ENCODE assay signal across 11 cellular contexts in the genomic region with DNA sequence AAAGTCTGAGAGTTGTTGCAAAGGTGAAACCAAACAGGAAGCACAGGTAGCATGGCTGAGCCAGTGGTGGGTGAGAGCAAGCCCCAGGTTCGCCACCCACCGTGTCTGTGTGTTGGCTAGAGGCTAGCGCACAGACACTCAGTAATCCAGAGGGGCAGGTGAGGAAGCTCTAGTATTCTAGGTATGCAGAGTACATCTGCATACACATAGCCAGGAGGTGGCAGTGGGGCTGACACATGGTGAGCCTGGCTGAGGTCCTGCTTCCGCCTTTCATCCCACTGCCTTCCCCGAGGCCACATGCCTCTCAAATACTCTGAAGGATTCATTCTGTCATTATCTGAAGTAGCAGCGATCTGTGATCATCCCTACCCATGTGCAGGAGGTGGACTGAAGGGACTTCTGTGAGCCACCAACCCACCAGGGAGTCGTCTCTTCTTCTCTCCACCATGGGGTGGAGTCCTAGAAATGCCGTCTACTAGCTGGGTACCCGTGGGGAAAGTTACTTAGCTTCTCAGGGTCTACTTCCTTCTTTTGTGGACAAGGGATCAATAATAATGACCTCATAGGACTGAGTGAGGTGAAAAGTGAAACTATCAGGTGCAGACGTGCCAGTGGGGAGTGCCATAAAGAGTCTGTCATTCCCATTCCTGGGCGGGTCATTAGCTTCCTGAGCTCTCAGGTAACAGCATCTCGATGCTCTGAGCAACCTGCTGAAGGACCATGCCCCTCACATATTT. TPM values are rescaled to one million over a fixed set of nuclear protein-coding genes. Genes with fewer than 3 reads are reported as not detected.
DNase-seq lines count a peak whose midpoint lies in the region; ATAC-seq, FAIRE-seq and TF ChIP-seq lines count a peak whose summit lies in the region.
"Had no signal": no experiment of that assay in that cellular context is flagged by ENCODE, and none has a peak within 500 bp of the region (broad histone marks: within the 10 kb centered on the region; RNA-seq: fewer than 3 reads in every experiment).

No MANE protein-coding gene starts in this region.

- ATAC-seq in stimulated activated naive CD8-positive, alpha-beta T cell treated with anti-CD3 and anti-CD28 coated beads, Interleukin-15, Interleukin-2, amounts not matched to agents 100 U/mL and 50 U/mL, for 24 hours = peak; percentile 2
- no peak for ATAC-seq in stimulated activated naive CD8-positive, alpha-beta T cell treated with anti-CD3 and anti-CD28 coated beads, Interleukin-15, amount 100 ng/mL, for 72 hours
- ATAC-seq in HG03066 (IDR thresholded peaks at IDR 0.05; ENCODE audit: low read depth, unreplicated experiment) = peak; percentile 72
- peak; percentile 99 for ATAC-seq in WTC11
- no peak for ATAC-seq in esophagus mucosa

- DNase-seq in stimulated activated naive CD8-positive, alpha-beta T cell treated with anti-CD3 and anti-CD28 coated beads, Interleukin-15, Interleukin-2, amounts not matched to agents 100 U/mL and 50 U/mL, for 24 hours = no peak
- DNase-seq in stimulated activated naive CD8-positive, alpha-beta T cell treated with anti-CD3 and anti-CD28 coated beads, Interleukin-15, amount 100 ng/mL, for 72 hours = no peak
- DNase-seq in WTC11 (ENCODE audit: low spot score) (peak; percentile 63), D721Med (ENCODE audit: insufficient read length, low spot score) (no peak), erythroblast (lab: John Stamatoyannopoulos, UW) (no peak), inferior parietal cortex (ENCODE audit: extremely low spot score) (no peak)
- DNase-seq: DND-41 had no signal

- no peak for TF ChIP-seq POLR2A in erythroblast (IDR thresholded peaks at IDR 0.05; ENCODE audit: low read length)

- POLR2A ChIA-PET in WTC11 (lab: Charles Lee) = interaction anchor here (0.6 to 1.2 kb wide), 3 partner anchors 89 to 226 kb away, joined by 3 to 5 read pairs (median 3); no protein-coding TSS in a partner anchor

- H3K9me3 Mint-ChIP-seq in stimulated activated naive CD8-positive, alpha-beta T cell treated with anti-CD3 and anti-CD28 coated beads, Interleukin-15, amount 100 ng/mL, for 72 hours = no peaks in the 10 kb centered on the region
- no peaks in the 10 kb centered on the region for H3K9me3 Mint-ChIP-seq in WTC11
- H3K9me3 Mint-ChIP-seq: dendritic cell treated with granulocyte-macrophage colony-stimulating factor and Interleukin-4, amounts not matched to agents 40 ng/mL and 50 ng/mL, for 4 days had no signal

- no peaks in the 10 kb centered on the region for H3K27me3 Mint-ChIP-seq in stimulated activated naive CD8-positive, alpha-beta T cell treated with anti-CD3 and anti-CD28 coated beads, Interleukin-15, amount 100 ng/mL, for 72 hours
- no peaks in the 10 kb centered on the region for H3K27me3 Mint-ChIP-seq in WTC11 (ENCODE audit: low read depth)
- H3K27me3 Mint-ChIP-seq: dendritic cell treated with granulocyte-macrophage colony-stimulating factor and Interleukin-4, amounts not matched to agents 40 ng/mL and 50 ng/mL, for 4 days had no signal

- TF ChIP-seq CTCF in WTC11 (IDR thresholded peaks at IDR 0.05) (no peak), D721Med (IDR thresholded peaks at IDR 0.05; ENCODE audit: insufficient read depth, missing control alignments) (no peak)

- no peak overlapping the region for H3K4me3 Mint-ChIP-seq in stimulated activated naive CD8-positive, alpha-beta T cell treated with anti-CD3 and anti-CD28 coated beads, Interleukin-15, amount 100 ng/mL, for 72 hours
- H3K4me3 Mint-ChIP-seq in WTC11 = no peak overlapping the region
- H3K4me3 Mint-ChIP-seq: dendritic cell treated with granulocyte-macrophage colony-stimulating factor and Interleukin-4, amounts not matched to agents 40 ng/mL and 50 ng/mL, for 4 days had no signal

- H3K4me1 Mint-ChIP-seq in stimulated activated naive CD8-positive, alpha-beta T cell treated with anti-CD3 and anti-CD28 coated beads, Interleukin-15, amount 100 ng/mL, for 72 hours = peaks cover 46% of the 10 kb centered on the region
- H3K4me1 Mint-ChIP-seq in WTC11 = peaks cover 21% of the 10 kb centered on the region

- no peak for FAIRE-seq in D721Med (lab: Jason Lieb, UNC)

- no peaks in the 10 kb centered on the region; the same call in 1 of the 2 replicates for H3K36me3 Mint-ChIP-seq in WTC11

- H3K27ac Mint-ChIP-seq in stimulated activated naive CD8-positive, alpha-beta T cell treated with anti-CD3 and anti-CD28 coated beads, Interleukin-15, amount 100 ng/mL, for 72 hours = no peak overlapping the region
- peak overlapping the region; percentile 69; the same call in 1 of the 2 replicates for H3K27ac Mint-ChIP-seq in WTC11
- H3K27ac Mint-ChIP-seq: dendritic cell treated with granulocyte-macrophage colony-stimulating factor and Interleukin-4, amounts not matched to agents 40 ng/mL and 50 ng/mL, for 4 days had no signal

- CTCF ChIA-PET in WTC11 (lab: Charles Lee) = interaction anchor here (0.7 to 3.6 kb wide), 11 partner anchors 7 to 182 kb away, joined by 3 to 28 read pairs (median 7); a partner anchor contains a TSS

TF ChIP-seq in WTC11, 78 proteins besides CTCF, POLR2A, EP300 and RAD21:
- TF ChIP-seq CREB1 (CRISPR knock-in tag; IDR thresholded peaks at IDR 0.05) = no peak
- TF ChIP-seq ZNF232 (CRISPR knock-in tag; IDR thresholded peaks at IDR 0.05) = no peak
- TF ChIP-seq ZNF263 (CRISPR knock-in tag; IDR thresholded peaks at IDR 0.05; ENCODE audit: low read depth) = no peak
- TF ChIP-seq FOXP1 (CRISPR knock-in tag; IDR thresholded peaks at IDR 0.05; ENCODE audit: borderline replicate concordance) = no peak
- TF ChIP-seq, protein P1, sequence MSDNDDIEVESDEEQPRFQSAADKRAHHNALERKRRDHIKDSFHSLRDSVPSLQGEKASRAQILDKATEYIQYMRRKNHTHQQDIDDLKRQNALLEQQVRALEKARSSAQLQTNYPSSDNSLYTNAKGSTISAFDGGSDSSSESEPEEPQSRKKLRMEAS (CRISPR knock-in tag; IDR thresholded peaks at IDR 0.05) = peak; percentile 53
- TF ChIP-seq ETV6 (CRISPR knock-in tag; IDR thresholded peaks at IDR 0.05) = no peak
- no peak for TF ChIP-seq ZBTB21 (CRISPR knock-in tag; IDR thresholded peaks at IDR 0.05; ENCODE audit: borderline replicate concordance)

RNA-seq across cellular contexts. Expression of a gene that starts 36.0 kb away (rescaled TPM):
- total RNA-seq in WTC11 (2021) = 0.33 to 0.57 TPM (median 0.44 TPM) in 3 replicates
- 3.5 TPM for total RNA-seq in esophagus mucosa
- total RNA-seq: RPMI7951 had no signal

RNA-seq across cellular contexts. Expression of a gene that starts 58.3 kb away (rescaled TPM):
- total RNA-seq in WTC11 (2021) (0.64 to 1.1 TPM (median 0.85 TPM) in 3 replicates), esophagus mucosa (not detected)
- total RNA-seq: RPMI7951 had no signal

Comparison
In these comparisons a context has a peak if more than half of its experiments do, and no peak if none do; other contexts are left out.
1. ATAC-seq: peak in stimulated activated naive CD8-positive, alpha-beta T cell treated with anti-CD3 and anti-CD28 coated beads, Interleukin-15, Interleukin-2, amounts not matched to agents 100 U/mL and 50 U/mL, for 24 hours (single experiment), HG03066 (single experiment) and WTC11 (single experiment); none in stimulated activated naive CD8-positive, alpha-beta T cell treated with anti-CD3 and anti-CD28 coated beads, Interleukin-15, amount 100 ng/mL, for 72 hours (single experiment) and esophagus mucosa (single experiment).